In the genomic region with DNA sequence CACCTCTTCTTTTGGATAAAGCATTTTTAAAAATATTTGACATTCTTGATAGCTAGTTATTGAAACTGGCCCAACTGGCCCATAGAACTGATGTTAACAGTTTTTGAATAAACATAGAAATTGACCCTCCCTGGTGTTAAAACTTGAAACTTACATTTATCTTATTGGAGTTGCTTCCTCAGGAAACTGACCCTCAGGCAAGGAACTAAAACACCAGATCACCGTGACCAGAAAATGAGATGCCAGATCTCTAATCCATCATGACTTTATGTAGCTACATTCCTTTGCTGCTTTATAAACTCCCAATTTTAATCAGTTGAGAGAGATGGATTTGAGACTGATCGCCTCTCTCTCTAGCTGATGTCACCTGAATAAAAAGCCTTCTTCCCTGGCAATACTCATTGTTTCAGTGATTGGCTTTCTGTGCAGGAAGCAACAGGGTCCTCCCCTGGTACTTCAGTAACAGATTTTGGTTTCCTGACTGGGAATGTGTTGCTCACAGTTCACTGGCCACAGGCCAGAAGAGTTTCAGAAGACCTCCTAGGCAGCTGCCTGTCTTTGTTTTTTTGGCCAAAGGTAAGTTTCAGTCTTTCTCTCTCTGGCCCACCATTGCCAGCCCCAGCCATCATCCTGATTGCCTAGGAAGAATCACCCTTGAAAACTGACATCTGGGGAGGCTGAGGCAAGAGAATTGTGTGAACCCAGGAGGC, we compare ENCODE assay signal across 1 cellular context.
TF ChIP-seq lines count a peak whose summit lies in the region.

No MANE protein-coding gene starts in this region.

TF ChIP-seq in GM23338, 12 proteins besides CTCF, POLR2A, EP300 and RAD21 (continued from another document):
- TF ChIP-seq, protein P1, sequence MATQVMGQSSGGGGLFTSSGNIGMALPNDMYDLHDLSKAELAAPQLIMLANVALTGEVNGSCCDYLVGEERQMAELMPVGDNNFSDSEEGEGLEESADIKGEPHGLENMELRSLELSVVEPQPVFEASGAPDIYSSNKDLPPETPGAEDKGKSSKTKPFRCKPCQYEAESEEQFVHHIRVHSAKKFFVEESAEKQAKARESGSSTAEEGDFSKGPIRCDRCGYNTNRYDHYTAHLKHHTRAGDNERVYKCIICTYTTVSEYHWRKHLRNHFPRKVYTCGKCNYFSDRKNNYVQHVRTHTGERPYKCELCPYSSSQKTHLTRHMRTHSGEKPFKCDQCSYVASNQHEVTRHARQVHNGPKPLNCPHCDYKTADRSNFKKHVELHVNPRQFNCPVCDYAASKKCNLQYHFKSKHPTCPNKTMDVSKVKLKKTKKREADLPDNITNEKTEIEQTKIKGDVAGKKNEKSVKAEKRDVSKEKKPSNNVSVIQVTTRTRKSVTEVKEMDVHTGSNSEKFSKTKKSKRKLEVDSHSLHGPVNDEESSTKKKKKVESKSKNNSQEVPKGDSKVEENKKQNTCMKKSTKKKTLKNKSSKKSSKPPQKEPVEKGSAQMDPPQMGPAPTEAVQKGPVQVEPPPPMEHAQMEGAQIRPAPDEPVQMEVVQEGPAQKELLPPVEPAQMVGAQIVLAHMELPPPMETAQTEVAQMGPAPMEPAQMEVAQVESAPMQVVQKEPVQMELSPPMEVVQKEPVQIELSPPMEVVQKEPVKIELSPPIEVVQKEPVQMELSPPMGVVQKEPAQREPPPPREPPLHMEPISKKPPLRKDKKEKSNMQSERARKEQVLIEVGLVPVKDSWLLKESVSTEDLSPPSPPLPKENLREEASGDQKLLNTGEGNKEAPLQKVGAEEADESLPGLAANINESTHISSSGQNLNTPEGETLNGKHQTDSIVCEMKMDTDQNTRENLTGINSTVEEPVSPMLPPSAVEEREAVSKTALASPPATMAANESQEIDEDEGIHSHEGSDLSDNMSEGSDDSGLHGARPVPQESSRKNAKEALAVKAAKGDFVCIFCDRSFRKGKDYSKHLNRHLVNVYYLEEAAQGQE (IDR thresholded peaks at IDR 0.05; ENCODE audit: unreplicated experiment) = no peak
- TF ChIP-seq EZH2 (IDR thresholded peaks at IDR 0.05; ENCODE audit: low read depth, unreplicated experiment) = no peak
